ENCODE assay signal across 1 cellular context in the genomic region with DNA sequence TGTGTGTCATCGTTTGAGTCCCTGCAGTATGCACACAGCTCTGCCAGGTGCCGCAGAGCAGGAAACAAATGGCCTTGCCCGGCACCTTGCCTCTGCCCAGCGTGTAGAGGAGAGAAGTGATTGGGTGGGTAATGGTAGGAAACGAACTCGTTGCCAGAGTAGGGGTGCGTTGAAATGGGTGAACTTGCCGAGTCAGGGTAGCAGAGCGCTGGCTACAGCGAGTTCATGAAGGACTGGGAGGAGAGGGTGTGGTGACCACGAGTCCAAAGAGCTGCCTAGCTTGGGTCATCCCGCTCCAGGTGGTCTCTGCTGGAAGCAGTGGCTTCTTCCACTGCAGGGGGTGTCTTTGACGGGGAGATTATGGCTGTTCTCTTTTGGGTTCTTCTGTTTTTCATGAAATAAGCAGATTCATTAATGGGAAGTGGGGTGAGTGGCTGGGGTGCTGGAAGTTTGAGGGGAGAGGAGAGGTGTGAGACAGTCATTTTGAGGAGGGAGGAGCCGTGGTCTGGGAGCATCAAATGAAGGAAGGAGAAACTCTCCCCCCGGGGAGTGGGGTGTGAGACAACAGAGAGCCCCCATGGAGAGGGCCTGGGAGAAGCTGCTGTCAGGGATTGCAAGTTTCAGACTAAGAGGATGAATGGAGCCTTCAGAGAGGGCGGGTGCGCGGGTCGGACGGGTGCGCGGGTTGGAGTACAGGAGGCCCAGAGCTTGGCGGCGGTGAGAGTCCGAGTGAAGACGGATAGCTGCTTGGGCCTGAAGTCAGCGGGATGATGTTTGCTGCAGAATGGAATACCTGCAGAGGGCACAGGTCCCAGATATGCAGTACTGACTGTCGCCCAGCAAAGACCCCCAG.
TF ChIP-seq lines count a peak whose summit lies in the region.

No MANE protein-coding gene starts in this region.

TF ChIP-seq in SK-N-SH, 30 proteins besides CTCF, POLR2A, EP300 and RAD21:
- TF ChIP-seq TCF12 (IDR thresholded peaks at IDR 0.05) (no peak), GABPA (IDR thresholded peaks at IDR 0.05; ENCODE audit: low read depth) (no peak), EZH2phosphoT487 (IDR thresholded peaks at IDR 0.05; ENCODE audit: borderline replicate concordance, low read depth) (no peak), CHD2 (IDR thresholded peaks at IDR 0.05; ENCODE audit: low read length, partially characterized antibody) (no peak), ELF1 (IDR thresholded peaks at IDR 0.05) (no peak), FOXM1 (IDR thresholded peaks at IDR 0.05; ENCODE audit: low read depth) (no peak), SMC3 (IDR thresholded peaks at IDR 0.05; ENCODE audit: low read depth, low read length) (no peak), MEF2A (IDR thresholded peaks at IDR 0.05; ENCODE audit: borderline replicate concordance, low read depth) (no peak), TAF1 (IDR thresholded peaks at IDR 0.05; ENCODE audit: borderline replicate concordance, low read depth, low read length) (no peak)
- TF ChIP-seq, protein P1, sequence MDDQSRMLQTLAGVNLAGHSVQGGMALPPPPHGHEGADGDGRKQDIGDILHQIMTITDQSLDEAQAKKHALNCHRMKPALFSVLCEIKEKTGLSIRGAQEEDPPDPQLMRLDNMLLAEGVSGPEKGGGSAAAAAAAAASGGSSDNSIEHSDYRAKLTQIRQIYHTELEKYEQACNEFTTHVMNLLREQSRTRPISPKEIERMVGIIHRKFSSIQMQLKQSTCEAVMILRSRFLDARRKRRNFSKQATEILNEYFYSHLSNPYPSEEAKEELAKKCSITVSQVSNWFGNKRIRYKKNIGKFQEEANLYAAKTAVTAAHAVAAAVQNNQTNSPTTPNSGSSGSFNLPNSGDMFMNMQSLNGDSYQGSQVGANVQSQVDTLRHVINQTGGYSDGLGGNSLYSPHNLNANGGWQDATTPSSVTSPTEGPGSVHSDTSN (IDR thresholded peaks at IDR 0.05), result no peak
TF ChIP-seq in SK-N-SH: peak in this region for 0.
